ENCODE assay signal across 8 cellular contexts in genomic region chr12:40107098-40107802, GRCh38. TPM values are rescaled to one million over a fixed set of nuclear protein-coding genes. Genes with fewer than 3 reads are reported as not detected.
DNase-seq lines count a peak whose midpoint lies in the region; ATAC-seq and TF ChIP-seq lines count a peak whose summit lies in the region.

No MANE protein-coding gene starts in this region.

- H2BK15ac ChIP-seq in IMR-90 (ENCODE audit: low read depth, low read length) = no peak overlapping the region

- dilution Hi-C loops in IMR-90 (cut with HindIII; ENCODE audit: low sequenced_read_pairs, unreplicated experiment) = no loop called here

- H3K14ac ChIP-seq in IMR-90 (replicated peaks; ENCODE audit: low read depth, low read length) = no peak overlapping the region

- peaks cover 35% of the 10 kb centered on the region for H3K4me1 Mint-ChIP-seq in CD8-positive, alpha-beta T cell (ENCODE audit: low read depth)

- H3K4me3 Mint-ChIP-seq in CD8-positive, alpha-beta T cell = peak overlapping the region; percentile 92

- no peak overlapping the region for H4K8ac ChIP-seq in IMR-90 (ENCODE audit: low read depth in 2 of 2, low read length in 2 of 2)

- H2BK120ac ChIP-seq in IMR-90 (ENCODE audit: low read depth, low read length) = no peak overlapping the region

- H3K27ac Mint-ChIP-seq in CD8-positive, alpha-beta T cell = peak overlapping the region; percentile 73

- H3K9me3 ChIP-seq in CD8-positive, alpha-beta T cell (ENCODE audit: low read length) = no peaks in the 10 kb centered on the region
- no peaks in the 10 kb centered on the region for H3K9me3 ChIP-seq in IMR-90 (ENCODE audit: control insufficient read depth, insufficient read depth, low read length)
- no peaks in the 10 kb centered on the region for H3K9me3 ChIP-seq in NT2/D1 (ENCODE audit: insufficient read depth, low read length)
- H3K9me3 ChIP-seq in muscle layer of duodenum (ENCODE audit: control insufficient read depth in 1 of 2, low read length in 2 of 2) = no peaks in the 10 kb centered on the region

- no TSS peak for BruUV-seq in IMR-90 (replicated peaks; lab: Mats Ljungman, UMichigan)

- no peaks in the 10 kb centered on the region for H3K9me3 Mint-ChIP-seq in CD8-positive, alpha-beta T cell

- no peak overlapping the region for H3K23ac ChIP-seq in IMR-90 (ENCODE audit: low read depth, low read length)

- no peaks in the 10 kb centered on the region for H3K9me1 ChIP-seq in IMR-90 (ENCODE audit: insufficient read depth, low read length)

- H2BK20ac ChIP-seq in IMR-90 (ENCODE audit: low read depth, low read length) = no peak overlapping the region

- no peak overlapping the region for H3K4ac ChIP-seq in IMR-90 (ENCODE audit: low read depth, low read length)

- TF ChIP-seq CTCF in CD8-positive, alpha-beta T cell (IDR thresholded peaks at IDR 0.05) = peak; percentile 91
- peak; percentile 87 for TF ChIP-seq CTCF in IMR-90 (conservative IDR thresholded peaks at IDR 0.05; ENCODE audit: low read depth, low read length)
- TF ChIP-seq CTCF in epithelial cell of esophagus (IDR thresholded peaks at IDR 0.05; ENCODE audit: insufficient read depth, low read depth, low read length, missing control alignments) = peak; percentile 89

- intact Hi-C loops in CD8-positive, alpha-beta T cell (cut with DNase I, micrococcal nuclease) = loop anchor here (1.0 to 10.0 kb wide), 13 partner anchors 96 to 1970 kb away; partner anchors contain the start of genes ABCD2 (in 2 of the 2), ALG10B (in 1 of the 2) and KIF21A (in 1 of the 2)
- intact Hi-C loops in IMR-90 (cut with micrococcal nuclease) = loop anchor here (1.0 kb wide), 2 partner anchors 96 to 342 kb away; no protein-coding TSS in a partner anchor

- peaks cover 19% of the 10 kb centered on the region for H3K4me1 ChIP-seq in CD8-positive, alpha-beta T cell (ENCODE audit: insufficient read depth, low read length)
- H3K4me1 ChIP-seq in IMR-90 (ENCODE audit: control insufficient read depth, insufficient read depth, low read length) (peaks cover 3% of the 10 kb centered on the region; the same call in 1 of the 2 replicates), NT2/D1 (ENCODE audit: insufficient read depth, insufficient read length) (no peaks in the 10 kb centered on the region), muscle layer of duodenum (ENCODE audit: control insufficient read depth in 1 of 2, insufficient read depth in 2 of 2, low read length in 2 of 2) (peaks cover 4 to 13% of the 10 kb centered on the region in 2 donors)

- H3K4me2 ChIP-seq in IMR-90 (ENCODE audit: low read depth, low read length) = peak overlapping the region; percentile 79

- peaks cover 6 to 7% of the 10 kb centered on the region in 2 experiments; a peak in 2 of 4 replicates for H3K79me1 ChIP-seq in IMR-90 (ENCODE audit: low read depth in 1 of 2, low read length in 2 of 2)

- peak; percentile 77 for TF ChIP-seq RAD21 in IMR-90 (IDR thresholded peaks at IDR 0.05; ENCODE audit: low read length)

- H3K27me3 Mint-ChIP-seq in CD8-positive, alpha-beta T cell (ENCODE audit: low read depth) = no peaks in the 10 kb centered on the region

- no peak overlapping the region for H2AK5ac ChIP-seq in IMR-90 (ENCODE audit: low read depth, low read length)

- no peak overlapping the region for H2AFZ ChIP-seq in IMR-90 (replicated peaks; ENCODE audit: low read length, poor library complexity)

- POLR2A ChIA-PET in CD8-positive, alpha-beta T cell (lab: Charles Lee) = no interaction called here
- POLR2A ChIA-PET in IMR-90 (lab: Charles Lee; ENCODE audit: unreplicated experiment) = no interaction called here

- WGBS in IMR-90 (ENCODE audit: extremely low coverage in 2 of 2, insufficient read length in 1 of 2), 2 experiments = 17% methylated on average over 3 of the region's 19 CpGs; no CpG with 5 or more reads in 1 of the 2 experiments

- H3K9ac ChIP-seq in IMR-90 (ENCODE audit: low read depth, low read length) (no peak overlapping the region), NT2/D1 (ENCODE audit: insufficient read length, low read depth) (no peak overlapping the region)

- H3K36me3 ChIP-seq in CD8-positive, alpha-beta T cell (ENCODE audit: insufficient read depth, low read length) = no peaks in the 10 kb centered on the region
- H3K36me3 ChIP-seq in IMR-90 (ENCODE audit: control insufficient read depth, insufficient read depth, low read length) (no peaks in the 10 kb centered on the region), NT2/D1 (ENCODE audit: insufficient read depth, insufficient read length, low read length) (no peaks in the 10 kb centered on the region), muscle layer of duodenum (ENCODE audit: control insufficient read depth in 1 of 2, insufficient read depth in 2 of 2, low read length in 2 of 2) (no peaks in the 10 kb centered on the region)

- H3K36me3 Mint-ChIP-seq in CD8-positive, alpha-beta T cell = peaks cover 2% of the 10 kb centered on the region

- H4K5ac ChIP-seq in IMR-90 (ENCODE audit: low read depth, low read length) = no peak overlapping the region

- no peak overlapping the region for H3K27ac ChIP-seq in CD8-positive, alpha-beta T cell (ENCODE audit: low read depth, low read length)
- H3K27ac ChIP-seq in IMR-90 (ENCODE audit: insufficient read depth, low read length) (no peak overlapping the region), muscle layer of duodenum (ENCODE audit: low read length) (peak overlapping the region; percentile 48)

- DNase-seq in CD8-positive, alpha-beta T cell = peak; percentile 76 to 96 (median 92)
- DNase-seq in IMR-90 = peak; percentile 79
- peak; percentile 59 for DNase-seq in NT2/D1 (ENCODE audit: low read depth, low spot score)
- DNase-seq in activated CD8-positive, alpha-beta memory T cell treated with anti-CD3 and anti-CD28 coated beads, Interleukin-2, amount 50 U/mL, for 24 hours (ENCODE audit: extremely low read depth) = peak; percentile 76
- peak; percentile 84 for DNase-seq in epithelial cell of esophagus (ENCODE audit: low read depth)
- peak; percentile 76 to 95 for DNase-seq in stimulated activated CD8-positive, alpha-beta memory T cell treated with anti-CD3 and anti-CD28 coated beads, Interleukin-4, amount 100 ng/mL, for 4 hours (ENCODE audit: low read depth in 2 of 2, low spot score in 1 of 2)

- no peak overlapping the region for H2BK5ac ChIP-seq in IMR-90 (ENCODE audit: low read depth, low read length, poor library complexity, severe bottlenecking)

- no peak overlapping the region for H3K18ac ChIP-seq in IMR-90 (ENCODE audit: low read depth, low read length)

- H3K56ac ChIP-seq in IMR-90 (ENCODE audit: extremely low read depth, insufficient read depth, low read length) = no peak overlapping the region

- no peak overlapping the region for H2AK9ac ChIP-seq in IMR-90 (replicated peaks; ENCODE audit: low read depth, low read length, poor library complexity)

- TF ChIP-seq POLR2A in IMR-90 (IDR thresholded peaks at IDR 0.05; ENCODE audit: low read depth, low read length) = no peak

- no peaks in the 10 kb centered on the region for H3K27me3 ChIP-seq in CD8-positive, alpha-beta T cell (ENCODE audit: insufficient read depth, low read length)
- H3K27me3 ChIP-seq in IMR-90 (ENCODE audit: control insufficient read depth, insufficient read depth, low read length) = 0 out of 2 replicates have a peak, but pooled peaks cover 2% of the 10 kb centered on the region
- peaks cover 22% of the 10 kb centered on the region for H3K27me3 ChIP-seq in NT2/D1 (ENCODE audit: insufficient read depth, insufficient read length)
- no peaks in the 10 kb centered on the region for H3K27me3 ChIP-seq in muscle layer of duodenum (ENCODE audit: low read depth, low read length)

- H3K4me3 ChIP-seq in CD8-positive, alpha-beta T cell (ENCODE audit: low read depth, low read length) = peak overlapping the region; percentile 54
- H3K4me3 ChIP-seq in IMR-90 (ENCODE audit: insufficient read depth, low read depth, low read length) (peak overlapping the region; percentile 42; the same call in 1 of the 2 replicates), NT2/D1 (ENCODE audit: insufficient read length, low read depth) (no peak overlapping the region), epithelial cell of esophagus (ENCODE audit: low read length) (peak overlapping the region; percentile 32), muscle layer of duodenum (ENCODE audit: low read depth in 1 of 2, low read length in 2 of 2) (peak overlapping the region; percentile 90 to 95)

- in situ Hi-C loops in IMR-90 (cut with MboI; ENCODE audit: low sequenced_read_pairs) = loop anchor here (5.0 to 25.0 kb wide), 3 partner anchors 95 to 795 kb away; no protein-coding TSS in a partner anchor

- CTCF ChIA-PET in CD8-positive, alpha-beta T cell (lab: Charles Lee) = interaction anchor here (0.6 to 10.8 kb wide), 25 partner anchors 8 to 660 kb away, joined by 3 to 155 read pairs (median 3); no protein-coding TSS in a partner anchor
- CTCF ChIA-PET in IMR-90 (lab: Yijun Ruan, JAX) = interaction anchor here (0.6 to 2.9 kb wide), 11 partner anchors 10 to 342 kb away, joined by 3 to 19 read pairs (median 4); no protein-coding TSS in a partner anchor

- no peak overlapping the region for H4K91ac ChIP-seq in IMR-90 (ENCODE audit: insufficient read depth, low read depth, low read length)

- no peaks in the 10 kb centered on the region for H4K20me1 ChIP-seq in IMR-90 (ENCODE audit: insufficient read depth, low read length)

- peak; percentile 47 for ATAC-seq in CD8-positive, alpha-beta T cell
- ATAC-seq in GM21360 (IDR thresholded peaks at IDR 0.05; ENCODE audit: unreplicated experiment) = peak; percentile 39
- ATAC-seq in IMR-90 (ENCODE audit: low read depth) = peak; percentile 7

TF ChIP-seq in IMR-90, 13 proteins besides CTCF, POLR2A, EP300 and RAD21 (continues in another document):
- TF ChIP-seq SMC3 (IDR thresholded peaks at IDR 0.05; ENCODE audit: low read depth, low read length) = peak; percentile 90
- no peak for TF ChIP-seq USF2 (IDR thresholded peaks at IDR 0.05; ENCODE audit: low read depth, low read length)

RNA-seq across cellular contexts. Expression of gene SLC2A13, which starts 1.4 kb away (rescaled TPM):
- total RNA-seq in CD8-positive, alpha-beta T cell = 1 to 10 TPM; 2.1 to 2.3 TPM
- total RNA-seq in IMR-90 (2012; rRNA removed) = 3.9 and 5.8 TPM in 2 replicates
- 0.95 and 1.5 TPM in 2 replicates for polyA plus RNA-seq in IMR-90 (2012; rRNA removed)
- 0.64 and 1.0 TPM in 2 replicates for polyA plus RNA-seq in IMR-90 (2012; cell fraction: cytosol; rRNA removed)
- 3.0 and 3.3 TPM in 2 replicates for polyA plus RNA-seq in IMR-90 (2012; cell fraction: nucleus; rRNA removed; ENCODE audit: low replicate concordance)
